Comparison of ENCODE assay signal across 8 cellular contexts in the genomic region with DNA sequence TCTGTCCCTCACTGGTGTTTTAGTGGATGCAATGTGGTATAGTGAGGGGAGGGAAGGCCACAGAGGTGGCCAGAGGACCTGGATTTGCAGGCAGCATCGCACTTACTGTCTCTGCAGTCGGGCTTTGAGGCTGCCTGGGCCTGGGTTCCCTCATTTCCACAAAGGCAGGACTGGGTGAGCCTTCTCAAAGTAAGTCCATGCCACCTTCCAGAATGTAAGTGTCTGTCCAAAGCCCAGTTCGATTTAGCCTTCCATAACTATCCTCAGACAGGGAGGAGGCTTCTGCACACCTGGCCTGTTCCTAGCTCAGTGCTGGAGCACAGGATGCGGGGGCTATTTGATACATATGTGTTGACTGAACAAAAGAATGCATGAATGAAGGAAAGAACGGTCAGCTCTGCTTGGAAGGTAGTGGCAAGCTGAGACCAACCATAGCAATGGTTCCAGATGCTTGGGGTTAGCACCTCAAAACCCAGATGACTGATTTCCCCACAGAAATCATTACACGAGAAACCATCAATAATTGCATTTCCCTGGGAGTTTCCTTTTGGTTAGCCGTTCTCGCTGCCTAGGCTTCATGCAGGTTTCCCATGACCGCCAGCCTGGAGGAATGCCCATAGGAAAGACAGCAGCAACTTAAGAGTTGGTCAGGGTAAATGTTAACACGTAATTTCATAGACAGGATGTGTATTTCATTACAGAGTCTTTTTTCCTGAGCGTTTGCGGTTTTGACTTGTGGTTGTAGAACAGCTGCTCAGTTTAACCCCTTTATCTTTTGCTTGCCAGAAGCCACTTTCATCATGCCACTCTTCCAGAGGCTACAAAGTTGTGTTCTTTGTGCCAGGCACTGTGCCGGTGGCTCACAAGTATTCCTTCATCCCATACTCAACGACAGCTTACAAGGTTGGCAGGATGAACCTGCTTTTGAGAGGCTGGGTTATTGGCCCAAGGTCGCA. TPM values are rescaled to one million over a fixed set of nuclear protein-coding genes. Genes with fewer than 3 reads are reported as not detected.
A peak's percentile ranks its signal among the peaks of the same experiment; 100 is the strongest.
DNase-seq lines count a peak whose midpoint lies in the region; ATAC-seq and TF ChIP-seq lines count a peak whose summit lies in the region.

No MANE protein-coding gene starts in this region.

- intact Hi-C loops in activated naive CD4-positive, alpha-beta T cell treated with anti-CD3 and anti-CD28 coated beads for 36 hours (cut with micrococcal nuclease) = loop anchor here (1.0 to 10.0 kb wide), 6 partner anchors 30 to 990 kb away; partner anchors contain the start of genes BID and PEX26
- intact Hi-C loops in naive thymus-derived CD4-positive, alpha-beta T cell (cut with micrococcal nuclease) = loop anchor here (1.0 to 10.0 kb wide), 10 partner anchors 11 to 685 kb away; partner anchors contain the start of genes ATP6V1E1 (in 2 of the 2), ADA2 (in 1 of the 2), BID (in 1 of the 2) and CECR2 (in 1 of the 2)

- no peak for TF ChIP-seq EP300 in gastroesophageal sphincter (IDR thresholded peaks at IDR 0.05)

- peaks cover 0 to 8% (median 0%) of the 10 kb centered on the region in 3 experiments for H3K36me3 ChIP-seq in naive thymus-derived CD4-positive, alpha-beta T cell (ENCODE audit: control insufficient read depth in 2 of 3, insufficient read depth in 3 of 3, low read length in 3 of 3)
- H3K36me3 ChIP-seq in gastroesophageal sphincter = no peaks in the 10 kb centered on the region

- DNase-seq in activated naive CD4-positive, alpha-beta T cell treated with anti-CD3 and anti-CD28 coated beads for 36 hours = peak; percentile 77
- no peak for DNase-seq in activated naive CD4-positive, alpha-beta T cell (lab: John Stamatoyannopoulos, UW)
- peak; percentile 11 for DNase-seq in M059J (ENCODE audit: low read depth)
- no peak for DNase-seq in activated T-cell treated with anti-CD3 and anti-CD28 coated beads, Interleukin-2, amount 50 U/mL, for 4 hours
- DNase-seq in naive thymus-derived CD4-positive, alpha-beta T cell = peak in 8 of 9 donors; percentile 50 to 88 (median 84)
- DNase-seq in NCI-H1105 (lab: John Stamatoyannopoulos, UW) = no peak
- DNase-seq in Ammon's horn (ENCODE audit: low spot score) = no peak

- peak; percentile 12 to 15 for ATAC-seq in activated T-cell treated with anti-CD3 and anti-CD28 coated beads, Interleukin-2, amount 50 U/mL, for 4 hours
- ATAC-seq in naive thymus-derived CD4-positive, alpha-beta T cell = peak; percentile 33
- ATAC-seq in gastroesophageal sphincter = no peak

- 75 to 76% methylated on average over 8 to 13 of the region's 15 CpGs for whole genome bisulfite sequencing in gastroesophageal sphincter (ENCODE audit: low coverage in 1 of 2), 2 donors

- H3K4me1 Mint-ChIP-seq in activated naive CD4-positive, alpha-beta T cell treated with anti-CD3 and anti-CD28 coated beads for 36 hours (ENCODE audit: low read depth) = peaks cover 65% of the 10 kb centered on the region
- H3K4me1 Mint-ChIP-seq in activated T-cell treated with anti-CD3 and anti-CD28 coated beads, Interleukin-2, amount 50 U/mL, for 4 hours (ENCODE audit: low read depth) = peaks cover 68% of the 10 kb centered on the region
- H3K4me1 Mint-ChIP-seq in naive thymus-derived CD4-positive, alpha-beta T cell = peaks cover 44 to 70% (median 63%) of the 10 kb centered on the region in 7 donors

- peak overlapping the region; percentile 59 for H3K4me3 ChIP-seq in naive thymus-derived CD4-positive, alpha-beta T cell (ENCODE audit: low read length)
- H3K4me3 ChIP-seq in gastroesophageal sphincter = peak overlapping the region in 1 of 2 donors; percentile 4

- H3K27me3 ChIP-seq in naive thymus-derived CD4-positive, alpha-beta T cell (ENCODE audit: control insufficient read depth in 2 of 2, insufficient read depth in 2 of 2, low read length in 2 of 2) = no peaks in the 10 kb centered on the region
- H3K27me3 ChIP-seq in gastroesophageal sphincter = peaks cover 29% of the 10 kb centered on the region

- peaks cover 54% of the 10 kb centered on the region in 2 donors for H3K4me1 ChIP-seq in naive thymus-derived CD4-positive, alpha-beta T cell (ENCODE audit: control insufficient read depth in 2 of 2, insufficient read depth in 2 of 2, low read length in 2 of 2)
- H3K4me1 ChIP-seq in gastroesophageal sphincter = peaks cover 0 to 33% (median 9%) of the 10 kb centered on the region in 3 donors

- CTCF ChIA-PET in activated naive CD4-positive, alpha-beta T cell treated with anti-CD3 and anti-CD28 coated beads for 36 hours (lab: Charles Lee) = interaction anchor here (1.0 to 2.2 kb wide), 7 partner anchors 8 to 414 kb away, joined by 3 to 7 read pairs (median 5); no protein-coding TSS in a partner anchor
- CTCF ChIA-PET in naive thymus-derived CD4-positive, alpha-beta T cell (lab: Charles Lee) = interaction anchor here (0.6 to 2.6 kb wide), 3 partner anchors 11 to 84 kb away, joined by 3 to 11 read pairs (median 10); no protein-coding TSS in a partner anchor

- no peak for TF ChIP-seq POLR2A in gastroesophageal sphincter (IDR thresholded peaks at IDR 0.05)

- POLR2A ChIA-PET in naive thymus-derived CD4-positive, alpha-beta T cell (lab: Charles Lee) = interaction anchor here (0.8 to 5.5 kb wide), 9 partner anchors 10 to 224 kb away, joined by 3 to 114 read pairs (median 4); partner anchors contain the start of gene ADA2

- no peaks in the 10 kb centered on the region for H3K27me3 Mint-ChIP-seq in activated naive CD4-positive, alpha-beta T cell treated with anti-CD3 and anti-CD28 coated beads for 36 hours (ENCODE audit: low read depth)
- no peaks in the 10 kb centered on the region for H3K27me3 Mint-ChIP-seq in activated T-cell treated with anti-CD3 and anti-CD28 coated beads, Interleukin-2, amount 50 U/mL, for 4 hours (ENCODE audit: low read depth)
- H3K27me3 Mint-ChIP-seq in naive thymus-derived CD4-positive, alpha-beta T cell = peaks cover 0 to 2% (median 0%) of the 10 kb centered on the region in 5 donors

- peaks cover 2% of the 10 kb centered on the region for H3K36me3 Mint-ChIP-seq in activated naive CD4-positive, alpha-beta T cell treated with anti-CD3 and anti-CD28 coated beads for 36 hours (ENCODE audit: low read depth)
- H3K36me3 Mint-ChIP-seq in activated T-cell treated with anti-CD3 and anti-CD28 coated beads, Interleukin-2, amount 50 U/mL, for 4 hours (ENCODE audit: insufficient read depth) = no peaks in the 10 kb centered on the region
- peaks cover 0 to 27% (median 5%) of the 10 kb centered on the region in 5 donors for H3K36me3 Mint-ChIP-seq in naive thymus-derived CD4-positive, alpha-beta T cell

- H3K9me3 Mint-ChIP-seq in activated naive CD4-positive, alpha-beta T cell treated with anti-CD3 and anti-CD28 coated beads for 36 hours = no peaks in the 10 kb centered on the region
- H3K9me3 Mint-ChIP-seq in activated T-cell treated with anti-CD3 and anti-CD28 coated beads, Interleukin-2, amount 50 U/mL, for 4 hours = no peaks in the 10 kb centered on the region
- H3K9me3 Mint-ChIP-seq in naive thymus-derived CD4-positive, alpha-beta T cell = no peaks in the 10 kb centered on the region

- peak overlapping the region; percentile 77 for H3K27ac Mint-ChIP-seq in activated naive CD4-positive, alpha-beta T cell treated with anti-CD3 and anti-CD28 coated beads for 36 hours
- H3K27ac Mint-ChIP-seq in naive thymus-derived CD4-positive, alpha-beta T cell = peak overlapping the region; percentile 81 to 98 (median 94)

- H3K27ac ChIP-seq in naive thymus-derived CD4-positive, alpha-beta T cell (ENCODE audit: low read depth, low read length) = peak overlapping the region; percentile 89
- no peak overlapping the region for H3K27ac ChIP-seq in gastroesophageal sphincter

- H3K9me3 ChIP-seq in naive thymus-derived CD4-positive, alpha-beta T cell (ENCODE audit: control insufficient read depth in 2 of 3, low read length in 3 of 3) = no peaks in the 10 kb centered on the region
- no peaks in the 10 kb centered on the region for H3K9me3 ChIP-seq in gastroesophageal sphincter

- H3K4me3 Mint-ChIP-seq in activated naive CD4-positive, alpha-beta T cell treated with anti-CD3 and anti-CD28 coated beads for 36 hours = peak overlapping the region; percentile 84
- H3K4me3 Mint-ChIP-seq in activated T-cell treated with anti-CD3 and anti-CD28 coated beads, Interleukin-2, amount 50 U/mL, for 4 hours = peak overlapping the region; percentile 87
- peak overlapping the region; percentile 87 to 99 (median 97) for H3K4me3 Mint-ChIP-seq in naive thymus-derived CD4-positive, alpha-beta T cell

- no peak for TF ChIP-seq CTCF in gastroesophageal sphincter (IDR thresholded peaks at IDR 0.05)

RNA-seq across cellular contexts. Expression of gene IL17RA, which starts 2.7 kb away (rescaled TPM):
- 10 to 100 TPM; 10.2 to 10.7 TPM for total RNA-seq in activated naive CD4-positive, alpha-beta T cell treated with anti-CD3 and anti-CD28 coated beads for 36 hours
- 7.9 and 13.4 TPM in 2 replicates for total RNA-seq in M059J (2014; rRNA removed; shearing (Covaris generic))
- total RNA-seq in activated T-cell treated with anti-CD3 and anti-CD28 coated beads, Interleukin-2, amount 50 U/mL, for 4 hours = 10 to 100 TPM; 14.1 to 19.6 (median 16.6) TPM
- total RNA-seq in naive thymus-derived CD4-positive, alpha-beta T cell = 10 to 100 TPM; 51.9 to 91.8 (median 76.5) TPM
- polyA plus RNA-seq in naive thymus-derived CD4-positive, alpha-beta T cell = 10 to 100 TPM; 45.8 to 69.8 TPM
- total RNA-seq in gastroesophageal sphincter = 10 to 100 TPM in 3 of 4 donors, 1 to 10 TPM in 1; 5.9 to 15.6 (median 14.2) TPM

RNA-seq across cellular contexts. Expression of gene TMEM121B, which starts 33.7 kb away (rescaled TPM):
- under 1 TPM; 0.19 to 0.22 TPM for total RNA-seq in activated naive CD4-positive, alpha-beta T cell treated with anti-CD3 and anti-CD28 coated beads for 36 hours
- total RNA-seq in M059J (2014; rRNA removed; shearing (Covaris generic)) = 0.07 TPM in 1 of 2 replicates, not detected in the other
- total RNA-seq in activated T-cell treated with anti-CD3 and anti-CD28 coated beads, Interleukin-2, amount 50 U/mL, for 4 hours = under 1 TPM; 0.24 to 0.43 (median 0.38) TPM
- 1 to 10 TPM in 1 of 5 experiments, under 1 TPM in 4; 0.13 to 2.6 (median 0.24) TPM for total RNA-seq in naive thymus-derived CD4-positive, alpha-beta T cell
- not detected for polyA plus RNA-seq in naive thymus-derived CD4-positive, alpha-beta T cell
- under 1 TPM; 0.30 to 0.81 (median 0.54) TPM for total RNA-seq in gastroesophageal sphincter

Comparison
In these comparisons a context has a peak if more than half of its experiments do, and no peak if none do; other contexts are left out.
1. DNase-seq: peak in activated naive CD4-positive, alpha-beta T cell treated with anti-CD3 and anti-CD28 coated beads for 36 hours (single experiment), M059J (single experiment) and naive thymus-derived CD4-positive, alpha-beta T cell (8 of 9); none in activated naive CD4-positive, alpha-beta T cell (0 of 4), activated T-cell treated with anti-CD3 and anti-CD28 coated beads, Interleukin-2, amount 50 U/mL, for 4 hours (single experiment), NCI-H1105 (single experiment) and Ammon's horn (single experiment).
2. Peak in every context shown above with its lines, with median percentiles within 50 percentile points of each other: H3K4me3 Mint-ChIP-seq.